In genomic region chr19:4909897-4910593, GRCh38 we compare ENCODE assay signal across 1 cellular context.
TF ChIP-seq lines count a peak whose summit lies in the region.

No MANE protein-coding gene starts in this region.

TF ChIP-seq in HEK293, 187 proteins besides CTCF, POLR2A, EP300 and RAD21 (continued from another document):
- TF ChIP-seq PATZ1 (tag by site-specific recombination; IDR thresholded peaks at IDR 0.05): peak; percentile 92
- TF ChIP-seq, protein P1, sequence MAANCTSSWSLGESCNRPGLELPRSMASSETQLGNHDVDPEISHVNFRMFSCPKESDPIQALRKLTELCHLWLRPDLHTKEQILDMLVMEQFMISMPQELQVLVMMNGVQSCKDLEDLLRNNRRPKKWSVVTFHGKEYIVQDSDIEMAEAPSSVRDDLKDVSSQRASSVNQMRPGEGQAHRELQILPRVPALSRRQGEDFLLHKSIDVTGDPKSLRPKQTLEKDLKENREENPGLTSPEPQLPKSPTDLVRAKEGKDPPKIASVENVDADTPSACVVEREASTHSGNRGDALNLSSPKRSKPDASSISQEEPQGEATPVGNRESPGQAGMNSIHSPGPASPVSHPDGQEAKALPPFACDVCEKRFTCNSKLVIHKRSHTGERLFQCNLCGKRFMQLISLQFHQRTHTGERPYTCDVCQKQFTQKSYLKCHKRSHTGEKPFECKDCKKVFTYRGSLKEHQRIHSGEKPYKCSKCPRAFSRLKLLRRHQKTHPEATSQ (tag by site-specific recombination; IDR thresholded peaks at IDR 0.05): no peak
- TF ChIP-seq ZFHX2 (tag by site-specific recombination; conservative IDR thresholded peaks at IDR 0.05): peak; percentile 85
- TF ChIP-seq GLIS2 (tag by site-specific recombination; IDR thresholded peaks at IDR 0.05): peak; percentile 69; the same call in 1 of the 2 replicates
- no peak for TF ChIP-seq ZIC2 (tag by site-specific recombination; IDR thresholded peaks at IDR 0.05)
- TF ChIP-seq GLIS1 (tag by site-specific recombination; IDR thresholded peaks at IDR 0.05): 0 out of 2 replicates have a peak, but pooled peaks have one; percentile 2
- TF ChIP-seq EGR2 (tag by site-specific recombination; IDR thresholded peaks at IDR 0.05; ENCODE audit: low read depth): peak; percentile 74
- TF ChIP-seq ZNF24 (tag by site-specific recombination; IDR thresholded peaks at IDR 0.05): peak; percentile 93
- peak; percentile 28 for TF ChIP-seq SP3 (tag by site-specific recombination; IDR thresholded peaks at IDR 0.05)
- TF ChIP-seq, protein P2, sequence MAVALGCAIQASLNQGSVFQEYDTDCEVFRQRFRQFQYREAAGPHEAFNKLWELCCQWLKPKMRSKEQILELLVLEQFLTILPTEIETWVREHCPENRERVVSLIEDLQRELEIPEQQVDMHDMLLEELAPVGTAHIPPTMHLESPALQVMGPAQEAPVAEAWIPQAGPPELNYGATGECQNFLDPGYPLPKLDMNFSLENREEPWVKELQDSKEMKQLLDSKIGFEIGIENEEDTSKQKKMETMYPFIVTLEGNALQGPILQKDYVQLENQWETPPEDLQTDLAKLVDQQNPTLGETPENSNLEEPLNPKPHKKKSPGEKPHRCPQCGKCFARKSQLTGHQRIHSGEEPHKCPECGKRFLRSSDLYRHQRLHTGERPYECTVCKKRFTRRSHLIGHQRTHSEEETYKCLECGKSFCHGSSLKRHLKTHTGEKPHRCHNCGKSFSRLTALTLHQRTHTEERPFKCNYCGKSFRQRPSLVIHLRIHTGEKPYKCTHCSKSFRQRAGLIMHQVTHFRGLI (tag by site-specific recombination; IDR thresholded peaks at IDR 0.05): peak; percentile 73
